Comparison of ENCODE assay signal across 1 cellular context in the genomic region with DNA sequence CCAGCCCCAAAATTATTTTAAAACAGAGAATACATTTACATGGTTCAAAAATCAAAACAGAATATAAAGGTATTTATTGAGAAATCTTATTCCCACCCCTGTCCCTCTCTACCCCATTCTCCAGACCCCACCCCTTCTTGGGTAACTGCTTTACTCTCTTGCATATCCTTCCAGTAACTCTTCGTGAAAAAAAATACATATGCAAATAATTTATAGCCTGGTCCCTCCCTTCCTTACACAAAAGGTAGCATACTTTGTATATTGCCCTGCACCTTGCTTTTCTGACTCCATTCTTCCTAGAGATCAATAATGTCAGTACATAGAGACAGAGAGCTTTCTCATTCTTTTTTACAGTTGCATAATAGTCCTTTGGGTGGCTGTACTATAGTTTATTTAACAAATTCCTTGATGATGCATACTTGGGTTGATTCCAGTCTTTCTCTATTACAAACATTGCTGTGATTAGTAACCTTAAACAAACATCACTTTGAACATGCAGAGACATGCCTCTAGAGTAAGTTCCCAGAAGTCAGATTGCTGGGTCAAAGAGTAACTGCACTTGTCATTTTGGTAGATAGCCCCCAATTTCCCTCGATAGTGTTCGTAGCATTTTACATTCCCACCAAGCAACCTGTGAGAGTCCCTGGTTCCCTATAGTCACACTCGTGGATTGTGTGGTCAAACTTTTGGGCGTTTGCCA.
A peak's percentile ranks its signal among the peaks of the same experiment; 100 is the strongest.
TF ChIP-seq lines count a peak whose summit lies in the region.

No MANE protein-coding gene starts in this region.

TF ChIP-seq in IMR-90, 13 proteins besides CTCF, POLR2A, EP300 and RAD21:
- peak; percentile 21; the same call in 1 of the 2 replicates for TF ChIP-seq NFE2L2 (IDR thresholded peaks at IDR 0.05; ENCODE audit: low read depth, low read length)
- TF ChIP-seq, protein P1, sequence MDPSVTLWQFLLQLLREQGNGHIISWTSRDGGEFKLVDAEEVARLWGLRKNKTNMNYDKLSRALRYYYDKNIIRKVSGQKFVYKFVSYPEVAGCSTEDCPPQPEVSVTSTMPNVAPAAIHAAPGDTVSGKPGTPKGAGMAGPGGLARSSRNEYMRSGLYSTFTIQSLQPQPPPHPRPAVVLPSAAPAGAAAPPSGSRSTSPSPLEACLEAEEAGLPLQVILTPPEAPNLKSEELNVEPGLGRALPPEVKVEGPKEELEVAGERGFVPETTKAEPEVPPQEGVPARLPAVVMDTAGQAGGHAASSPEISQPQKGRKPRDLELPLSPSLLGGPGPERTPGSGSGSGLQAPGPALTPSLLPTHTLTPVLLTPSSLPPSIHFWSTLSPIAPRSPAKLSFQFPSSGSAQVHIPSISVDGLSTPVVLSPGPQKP (IDR thresholded peaks at IDR 0.05; ENCODE audit: borderline replicate concordance, low read depth, low read length): no peak
- TF ChIP-seq RCOR1 (IDR thresholded peaks at IDR 0.05; ENCODE audit: insufficient replicate concordance, low read length): no peak
- TF ChIP-seq MXI1 (IDR thresholded peaks at IDR 0.05; ENCODE audit: borderline replicate concordance, low read depth, low read length): no peak
- peak; percentile 71 for TF ChIP-seq FOS (IDR thresholded peaks at IDR 0.05; ENCODE audit: low read depth, low read length)
- peak; percentile 96 for TF ChIP-seq CEBPB (IDR thresholded peaks at IDR 0.05; ENCODE audit: low read depth, low read length)
- no peak for TF ChIP-seq SMC3 (IDR thresholded peaks at IDR 0.05; ENCODE audit: low read depth, low read length)
- no peak; the same call in 1 of the 2 replicates for TF ChIP-seq BHLHE40 (IDR thresholded peaks at IDR 0.05; ENCODE audit: low read depth, low read length)
- no peak for TF ChIP-seq CHD1 (IDR thresholded peaks at IDR 0.05; ENCODE audit: low read depth, low read length)
- no peak for TF ChIP-seq MAZ (IDR thresholded peaks at IDR 0.05; ENCODE audit: borderline replicate concordance, low read depth, low read length)
- TF ChIP-seq, protein P2, sequence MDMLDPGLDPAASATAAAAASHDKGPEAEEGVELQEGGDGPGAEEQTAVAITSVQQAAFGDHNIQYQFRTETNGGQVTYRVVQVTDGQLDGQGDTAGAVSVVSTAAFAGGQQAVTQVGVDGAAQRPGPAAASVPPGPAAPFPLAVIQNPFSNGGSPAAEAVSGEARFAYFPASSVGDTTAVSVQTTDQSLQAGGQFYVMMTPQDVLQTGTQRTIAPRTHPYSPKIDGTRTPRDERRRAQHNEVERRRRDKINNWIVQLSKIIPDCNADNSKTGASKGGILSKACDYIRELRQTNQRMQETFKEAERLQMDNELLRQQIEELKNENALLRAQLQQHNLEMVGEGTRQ (IDR thresholded peaks at IDR 0.05; ENCODE audit: low read depth, low read length): peak; percentile 20; the same call in 1 of the 2 replicates
- TF ChIP-seq RFX5 (IDR thresholded peaks at IDR 0.05; ENCODE audit: low read depth, low read length): no peak
- no peak for TF ChIP-seq MAFK (IDR thresholded peaks at IDR 0.05; ENCODE audit: low read depth, low read length)
